ENCODE assay signal across 1 cellular context in genomic region chr15:100772478-100773378, GRCh38.
TF ChIP-seq lines count a peak whose summit lies in the region.

No MANE protein-coding gene starts in this region.

TF ChIP-seq in SK-N-SH, 30 proteins besides CTCF, POLR2A, EP300 and RAD21 (continued from another document):
- no peak for TF ChIP-seq USF2 (IDR thresholded peaks at IDR 0.05; ENCODE audit: borderline replicate concordance, low read depth, low read length)
- no peak for TF ChIP-seq ELF1 (IDR thresholded peaks at IDR 0.05)
- TF ChIP-seq MXI1 (IDR thresholded peaks at IDR 0.05; ENCODE audit: low read depth, low read length), result 0 out of 2 replicates have a peak, but pooled peaks have one; percentile 32
- no peak for TF ChIP-seq USF1 (IDR thresholded peaks at IDR 0.05; ENCODE audit: borderline replicate concordance, low read depth)
- no peak for TF ChIP-seq IRF3 (IDR thresholded peaks at IDR 0.05; ENCODE audit: low read depth, low read length)
- TF ChIP-seq FOSL2 (IDR thresholded peaks at IDR 0.05; ENCODE audit: borderline replicate concordance, low read depth), result no peak
- TF ChIP-seq YY1 (IDR thresholded peaks at IDR 0.05; ENCODE audit: low read depth), result no peak
- no peak for TF ChIP-seq SIN3A (IDR thresholded peaks at IDR 0.05; ENCODE audit: borderline replicate concordance, low read depth, low read length)
- TF ChIP-seq JUND (IDR thresholded peaks at IDR 0.05), result no peak
- no peak for TF ChIP-seq EZH2phosphoT487 (IDR thresholded peaks at IDR 0.05; ENCODE audit: borderline replicate concordance, low read depth)
- TF ChIP-seq FOXM1 (IDR thresholded peaks at IDR 0.05; ENCODE audit: low read depth), result no peak
- no peak for TF ChIP-seq TCF12 (IDR thresholded peaks at IDR 0.05)
- TF ChIP-seq MEF2A (IDR thresholded peaks at IDR 0.05; ENCODE audit: borderline replicate concordance, low read depth), result no peak
- TF ChIP-seq GATA2 (CRISPR knock-in tag; IDR thresholded peaks at IDR 0.05), result peak; percentile 79
- no peak for TF ChIP-seq NRF1 (IDR thresholded peaks at IDR 0.05; ENCODE audit: low read depth, low read length)
- no peak for TF ChIP-seq ZBTB33 (IDR thresholded peaks at IDR 0.05; ENCODE audit: borderline replicate concordance, low read depth)
TF ChIP-seq in SK-N-SH: peak in this region for 5.
